ENCODE assay signal across 11 cellular contexts in the genomic region with DNA sequence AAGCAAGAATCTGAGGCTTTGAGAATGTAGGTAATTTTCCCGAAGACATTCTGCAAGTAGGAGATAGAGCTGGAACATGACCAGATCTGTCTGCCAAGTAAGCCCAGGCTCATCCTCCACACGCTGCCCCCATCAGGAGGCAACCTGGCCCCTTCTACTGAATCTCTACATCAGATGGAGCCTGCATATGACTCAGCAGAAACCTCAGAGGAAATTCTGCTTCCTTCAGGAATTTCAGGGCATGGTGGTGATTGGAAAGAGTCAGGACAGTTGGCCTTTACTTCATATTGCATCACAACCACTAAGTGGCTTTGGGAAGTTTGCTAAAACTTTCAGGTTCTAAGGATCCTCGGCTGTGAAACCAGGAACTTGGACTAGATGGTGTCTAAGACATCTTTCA.
DNase-seq lines count a peak whose midpoint lies in the region; ATAC-seq and TF ChIP-seq lines count a peak whose summit lies in the region.
"Had no signal": no experiment of that assay in that cellular context is flagged by ENCODE, and none has a peak within 500 bp of the region (broad histone marks: within the 10 kb centered on the region; RNA-seq: fewer than 3 reads in every experiment).

No MANE protein-coding gene starts in this region.

- TF ChIP-seq POLR2A in suprapubic skin (IDR thresholded peaks at IDR 0.05): no peak

- DNase-seq in activated CD8-positive, alpha-beta memory T cell treated with anti-CD3 and anti-CD28 coated beads, Interleukin-2, amount 10 ng/mL, durations not matched to agents 7 days and 5 days: no peak
- DNase-seq in activated CD8-positive, alpha-beta memory T cell treated with anti-CD3 and anti-CD28 coated beads, Interleukin-2, amount 50 U/mL, for 4 hours: no peak
- DNase-seq in WTC11 (ENCODE audit: low spot score) (no peak), foreskin keratinocyte (peak; percentile 77 to 86), suprapubic skin (ENCODE audit: low spot score in 2 of 2) (no peak), posterior vena cava (ENCODE audit: low spot score) (no peak), mucosa of gallbladder (ENCODE audit: low spot score) (no peak)
- DNase-seq: NCI-H446, uterus had no signal

- H3K4me3 ChIP-seq in suprapubic skin: no peak overlapping the region
- H3K4me3 ChIP-seq: uterus had no signal

- H3K36me3 Mint-ChIP-seq in activated CD8-positive, alpha-beta memory T cell treated with anti-CD3 and anti-CD28 coated beads, Interleukin-2, amount 10 ng/mL, durations not matched to agents 7 days and 5 days: peaks cover 18% of the 10 kb centered on the region
- no peaks in the 10 kb centered on the region for H3K36me3 Mint-ChIP-seq in WTC11

- POLR2A ChIA-PET in WTC11 (lab: Charles Lee): no interaction called here

- no peaks in the 10 kb centered on the region for H3K36me3 ChIP-seq in suprapubic skin
- H3K36me3 ChIP-seq: uterus had no signal

- H3K4me1 ChIP-seq in foreskin keratinocyte (peaks cover 9% of the 10 kb centered on the region), suprapubic skin (peaks cover 20% of the 10 kb centered on the region)
- H3K4me1 ChIP-seq: uterus had no signal

- peak overlapping the region; percentile 94 for H3K27ac Mint-ChIP-seq in activated CD8-positive, alpha-beta memory T cell treated with anti-CD3 and anti-CD28 coated beads, Interleukin-2, amount 10 ng/mL, durations not matched to agents 7 days and 5 days
- H3K27ac Mint-ChIP-seq in WTC11: no peak overlapping the region

- TF ChIP-seq EP300 in suprapubic skin (IDR thresholded peaks at IDR 0.05): no peak

- intact Hi-C loops in posterior vena cava (cut with DNase I): no loop called here

- no peak for ATAC-seq in activated CD8-positive, alpha-beta memory T cell treated with anti-CD3 and anti-CD28 coated beads, Interleukin-2, amount 10 ng/mL, durations not matched to agents 7 days and 5 days
- ATAC-seq in WTC11: peak; percentile 26; the same call in 1 of the 2 replicates
- peak; percentile 61 for ATAC-seq in foreskin keratinocyte
- no peak for ATAC-seq in HG02678 (IDR thresholded peaks at IDR 0.05; ENCODE audit: unreplicated experiment)

- H3K4me1 Mint-ChIP-seq in activated CD8-positive, alpha-beta memory T cell treated with anti-CD3 and anti-CD28 coated beads, Interleukin-2, amount 10 ng/mL, durations not matched to agents 7 days and 5 days: peaks cover 40% of the 10 kb centered on the region
- peaks cover 11% of the 10 kb centered on the region for H3K4me1 Mint-ChIP-seq in WTC11

- no peaks in the 10 kb centered on the region for H3K9me3 ChIP-seq in suprapubic skin
- H3K9me3 ChIP-seq: uterus had no signal

- 40% methylated on average over 3 of the region's 3 CpGs for WGBS in suprapubic skin

- H3K27me3 ChIP-seq in foreskin keratinocyte (no peaks in the 10 kb centered on the region), suprapubic skin (no peaks in the 10 kb centered on the region)
- H3K27me3 ChIP-seq: uterus had no signal

- no peaks in the 10 kb centered on the region for H3K27me3 Mint-ChIP-seq in activated CD8-positive, alpha-beta memory T cell treated with anti-CD3 and anti-CD28 coated beads, Interleukin-2, amount 10 ng/mL, durations not matched to agents 7 days and 5 days
- no peaks in the 10 kb centered on the region for H3K27me3 Mint-ChIP-seq in WTC11 (ENCODE audit: low read depth)

- CTCF ChIA-PET in activated CD8-positive, alpha-beta memory T cell treated with anti-CD3 and anti-CD28 coated beads, Interleukin-2, amount 10 ng/mL, durations not matched to agents 7 days and 5 days (lab: Charles Lee): interaction anchor here (1.3 to 1.4 kb wide), 2 partner anchors 86 to 135 kb away, joined by 3 to 4 read pairs; no protein-coding TSS in a partner anchor
- CTCF ChIA-PET in WTC11 (lab: Charles Lee): no interaction called here

- TF ChIP-seq CTCF in WTC11 (IDR thresholded peaks at IDR 0.05) (no peak), foreskin keratinocyte (conservative IDR thresholded peaks at IDR 0.05) (no peak), suprapubic skin (IDR thresholded peaks at IDR 0.05) (no peak)

- H3K27ac ChIP-seq in foreskin keratinocyte (peak overlapping the region; percentile 52), suprapubic skin (peak overlapping the region; percentile 25)

- H3K4me3 Mint-ChIP-seq in activated CD8-positive, alpha-beta memory T cell treated with anti-CD3 and anti-CD28 coated beads, Interleukin-2, amount 10 ng/mL, durations not matched to agents 7 days and 5 days: no peak overlapping the region
- H3K4me3 Mint-ChIP-seq in WTC11: no peak overlapping the region
- H3K4me3 Mint-ChIP-seq: nephron had no signal

- H3K9me3 Mint-ChIP-seq in activated CD8-positive, alpha-beta memory T cell treated with anti-CD3 and anti-CD28 coated beads, Interleukin-2, amount 10 ng/mL, durations not matched to agents 7 days and 5 days (ENCODE audit: low read depth): peaks cover 5% of the 10 kb centered on the region
- H3K9me3 Mint-ChIP-seq in WTC11: peaks cover 24% of the 10 kb centered on the region

TF ChIP-seq in WTC11, 78 proteins besides CTCF, POLR2A, EP300 and RAD21:
- TF ChIP-seq NFYB (CRISPR knock-in tag; conservative IDR thresholded peaks at IDR 0.05; ENCODE audit: low read depth): no peak
- peak; percentile 45; the same call in 1 of the 2 replicates for TF ChIP-seq NFE2L1 (CRISPR knock-in tag; IDR thresholded peaks at IDR 0.05)

Comparison
In these comparisons a context has a peak if more than half of its experiments do, and no peak if none do; other contexts are left out.
1. ATAC-seq: peak in WTC11 (single experiment) and foreskin keratinocyte (single experiment); none in activated CD8-positive, alpha-beta memory T cell treated with anti-CD3 and anti-CD28 coated beads, Interleukin-2, amount 10 ng/mL, durations not matched to agents 7 days and 5 days (single experiment) and HG02678 (single experiment).
2. DNase-seq: peak in foreskin keratinocyte (2 of 2); none in activated CD8-positive, alpha-beta memory T cell treated with anti-CD3 and anti-CD28 coated beads, Interleukin-2, amount 10 ng/mL, durations not matched to agents 7 days and 5 days (single experiment), activated CD8-positive, alpha-beta memory T cell treated with anti-CD3 and anti-CD28 coated beads, Interleukin-2, amount 50 U/mL, for 4 hours (single experiment), WTC11 (single experiment), suprapubic skin (0 of 2), posterior vena cava (single experiment) and mucosa of gallbladder (single experiment).